8 cellular contexts compared by ENCODE assay signal in the genomic region with DNA sequence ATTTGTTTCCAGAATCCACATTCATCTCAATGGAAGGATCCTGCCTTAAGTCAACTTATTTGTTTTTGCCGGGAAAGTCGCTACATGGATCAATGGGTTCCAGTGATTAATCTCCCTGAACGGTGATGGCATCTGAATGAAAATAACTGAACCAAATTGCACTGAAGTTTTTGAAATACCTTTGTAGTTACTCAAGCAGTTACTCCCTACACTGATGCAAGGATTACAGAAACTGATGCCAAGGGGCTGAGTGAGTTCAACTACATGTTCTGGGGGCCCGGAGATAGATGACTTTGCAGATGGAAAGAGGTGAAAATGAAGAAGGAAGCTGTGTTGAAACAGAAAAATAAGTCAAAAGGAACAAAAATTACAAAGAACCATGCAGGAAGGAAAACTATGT. TPM values are rescaled to one million over a fixed set of nuclear protein-coding genes. Genes with fewer than 3 reads are reported as not detected.
DNase-seq lines count a peak whose midpoint lies in the region; ATAC-seq and TF ChIP-seq lines count a peak whose summit lies in the region.

No MANE protein-coding gene starts in this region.

- DNase-seq in heart right ventricle (no peak), left cardiac atrium (no peak), T1000 (lab: John Stamatoyannopoulos, UW) (peak; percentile 19), fibroblast of the conjunctiva (ENCODE audit: low read depth) (peak; percentile 89), vagina (ENCODE audit: extremely low spot score in 2 of 2) (no peak), DMS 273 (lab: John Stamatoyannopoulos, UW; ENCODE audit: unreplicated experiment) (no peak)
- DNase-seq in activated effector memory CD4-positive, alpha-beta T cell treated with anti-CD3 and anti-CD28 coated beads, Interleukin-2, amount 50 U/mL, for 16 hours, result no peak

- H3K27me3 ChIP-seq in heart right ventricle, result no peaks in the 10 kb centered on the region
- H3K27me3 ChIP-seq in vagina, result no peaks in the 10 kb centered on the region

- H3K9me3 ChIP-seq in heart right ventricle (no peaks in the 10 kb centered on the region), vagina (no peaks in the 10 kb centered on the region)

- peak overlapping the region in 8 of 10 donors; percentile 74 to 97 (median 90) for H3K4me3 ChIP-seq in heart right ventricle
- no peak overlapping the region for H3K4me3 ChIP-seq in vagina

- no peak for TF ChIP-seq CTCF in heart right ventricle (IDR thresholded peaks at IDR 0.05)
- TF ChIP-seq CTCF in vagina (IDR thresholded peaks at IDR 0.05), result no peak

- H3K4me1 ChIP-seq in heart right ventricle (peaks cover 2 to 52% (median 35%) of the 10 kb centered on the region in 9 donors), vagina (peaks cover 31% of the 10 kb centered on the region)

- WGBS in heart right ventricle, 2 donors, result 50 to 62% methylated on average over 4 of the region's 4 CpGs

- intact Hi-C loops in heart right ventricle (cut with DNase I) (loop anchor here (2.0 to 10.0 kb wide), 15 partner anchors 35 to 153 kb away; partner anchors contain the start of gene GNG12 (in 1 of the 10)), left cardiac atrium (cut with DNase I) (loop anchor here in 1 of 2 donors (5.0 to 10.0 kb wide), 2 partner anchors 75 to 123 kb away; no protein-coding TSS in a partner anchor), vagina (cut with DNase I) (loop anchor here (10.0 kb wide), 1 partner anchor 73 kb away; no protein-coding TSS in a partner anchor)

- H3K36me3 ChIP-seq in heart right ventricle (peaks cover 0 to 45% (median 18%) of the 10 kb centered on the region in 9 donors), vagina (peaks cover 0 to 20% of the 10 kb centered on the region in 2 donors)

- H3K27ac ChIP-seq in heart right ventricle, result peak overlapping the region in 9 of 10 donors; percentile 94 to 100 (median 98)
- H3K27ac ChIP-seq in vagina, result peak overlapping the region; percentile 96

- TF ChIP-seq POLR2A in vagina (IDR thresholded peaks at IDR 0.05), result no peak

- ATAC-seq in heart right ventricle (no peak), left cardiac atrium (no peak), GM21825 (IDR thresholded peaks at IDR 0.05; ENCODE audit: unreplicated experiment) (no peak)

RNA-seq across cellular contexts. Expression of gene GADD45A, which starts 2.6 kb away (rescaled TPM):
- total RNA-seq in heart right ventricle, result 100 to 1,000 TPM in 4 of 10 donors, 10 to 100 TPM in 6; 26.2 to 148 (median 72.7) TPM
- polyA plus RNA-seq in heart right ventricle, result 10 to 100 TPM; 40.6 to 41.4 TPM
- 10 to 100 TPM; 14.0 to 15.8 TPM for total RNA-seq in left cardiac atrium
- 44.4 TPM for total RNA-seq in vagina

Comparison
In these comparisons a context has a peak if more than half of its experiments do, and no peak if none do; other contexts are left out.
1. DNase-seq: peak in T1000 (single experiment) and fibroblast of the conjunctiva (single experiment); none in heart right ventricle (0 of 2), left cardiac atrium (single experiment), vagina (0 of 2), DMS 273 (single experiment) and activated effector memory CD4-positive, alpha-beta T cell treated with anti-CD3 and anti-CD28 coated beads, Interleukin-2, amount 50 U/mL, for 16 hours (single experiment).
2. H3K4me3 ChIP-seq: peak in heart right ventricle (8 of 10); none in vagina (0 of 2).